In genomic region chr16:77787452-77787851, GRCh38 we compare ENCODE assay signal across 20 cellular contexts. TPM values are rescaled to one million over a fixed set of nuclear protein-coding genes. Genes with fewer than 3 reads are reported as not detected.
DNase-seq lines count a peak whose midpoint lies in the region; ATAC-seq, FAIRE-seq and TF ChIP-seq lines count a peak whose summit lies in the region.
"Had no signal": no experiment of that assay in that cellular context is flagged by ENCODE, and none has a peak within 500 bp of the region (broad histone marks: within the 10 kb centered on the region; RNA-seq: fewer than 3 reads in every experiment).

No MANE protein-coding gene starts in this region.

- H3K9me1 ChIP-seq in K562 (ENCODE audit: control insufficient read depth, insufficient read depth, low read length): no peaks in the 10 kb centered on the region

- no peaks in the 10 kb centered on the region for H3K79me2 ChIP-seq in K562 (ENCODE audit: control insufficient read depth, insufficient read depth, low read length)
- no peaks in the 10 kb centered on the region for H3K79me2 ChIP-seq in smooth muscle cell (ENCODE audit: low read depth)

- TF ChIP-seq POLR2A in K562 (conservative IDR thresholded peaks at IDR 0.05): no peak

- in situ Hi-C loops in K562 (cut with MboI): no loop called here

- H3F3A ChIP-seq in smooth muscle cell (ENCODE audit: low read depth): no peaks in the 10 kb centered on the region

- CTCF ChIA-PET in K562 (lab: Yijun Ruan, JAX; ENCODE audit: low intra/inter-chr PET ratio): no interaction called here

- H3K36me3 ChIP-seq in HUES6 (ENCODE audit: control insufficient read depth, insufficient read depth, low read length) (no peaks in the 10 kb centered on the region), K562 (ENCODE audit: control insufficient read depth, insufficient read depth, low read length) (no peaks in the 10 kb centered on the region), smooth muscle cell (ENCODE audit: low read depth) (no peaks in the 10 kb centered on the region)
- H3K36me3 ChIP-seq: MG63 had no signal

- POLR2A ChIA-PET in K562 (lab: Yijun Ruan, JAX): no interaction called here

- H4K20me1 ChIP-seq in K562 (replicated peaks; ENCODE audit: control insufficient read depth, insufficient read depth, low read length) (peaks cover 3% of the 10 kb centered on the region; the same call in 1 of the 2 replicates), smooth muscle cell (ENCODE audit: low read depth) (no peaks in the 10 kb centered on the region)

- no peak for TF ChIP-seq EP300 in K562 (IDR thresholded peaks at IDR 0.05; ENCODE audit: low read length)

- no peak for ATAC-seq in K562
- ATAC-seq in HG03039 (IDR thresholded peaks at IDR 0.05; ENCODE audit: unreplicated experiment): no peak

- no peak for TF ChIP-seq RAD21 in K562 (CRISPR knock-in tag; conservative IDR thresholded peaks at IDR 0.05 in 1 of 2, IDR thresholded peaks at IDR 0.05 in 1 of 2)

- H3K27me3 ChIP-seq in HUES6 (ENCODE audit: control insufficient read depth, insufficient read depth, low read length): peaks cover 44% of the 10 kb centered on the region
- H3K27me3 ChIP-seq in K562 (ENCODE audit: control insufficient read depth in 2 of 2, insufficient read depth in 2 of 2, low read length in 2 of 2): peaks cover 17 to 25% of the 10 kb centered on the region in 2 experiments; a peak in 3 of 5 replicates
- peaks cover 47% of the 10 kb centered on the region for H3K27me3 ChIP-seq in smooth muscle cell (ENCODE audit: low read depth)

- no peak for FAIRE-seq in K562 (lab: Jason Lieb, UNC)
- FAIRE-seq: GM12891, GM18507 had no signal

- H3K9me3 ChIP-seq in HUES6 (ENCODE audit: control insufficient read depth, insufficient read depth, low read depth, low read length): no peaks in the 10 kb centered on the region
- no peaks in the 10 kb centered on the region for H3K9me3 ChIP-seq in K562 (replicated peaks; ENCODE audit: control insufficient read depth, insufficient read depth, low read depth, low read length)
- peaks cover 2% of the 10 kb centered on the region for H3K9me3 ChIP-seq in iPS-18c (ENCODE audit: control insufficient read depth, insufficient read depth, low read length)
- H3K9me3 ChIP-seq in smooth muscle cell (replicated peaks; ENCODE audit: low read depth): no peaks in the 10 kb centered on the region
- H3K9me3 ChIP-seq: MG63 had no signal

- TF ChIP-seq CTCF in K562 (IDR thresholded peaks at IDR 0.05 in 2 of 3, conservative IDR thresholded peaks at IDR 0.05 in 1 of 3; ENCODE audit: insufficient read depth in 2 of 3, low read depth in 1 of 3, low read length in 3 of 3) (no peak), smooth muscle cell (IDR thresholded peaks at IDR 0.05; ENCODE audit: borderline replicate concordance, insufficient read depth, poor library complexity, severe bottlenecking) (no peak), GM20000 (IDR thresholded peaks at IDR 0.05; ENCODE audit: extremely low read depth, missing control alignments) (no peak)

- no peak overlapping the region for H2AFZ ChIP-seq in K562 (ENCODE audit: low read depth, low read length)
- no peak overlapping the region for H2AFZ ChIP-seq in smooth muscle cell (ENCODE audit: low read depth)

- H3K27ac ChIP-seq in HUES6 (ENCODE audit: low read depth, low read length) (no peak overlapping the region), K562 (ENCODE audit: extremely low read depth, low read depth, low read length) (no peak overlapping the region), smooth muscle cell (ENCODE audit: low read depth) (no peak overlapping the region)

- no TSS peak for BruUV-seq in K562 (replicated peaks; lab: Mats Ljungman, UMichigan)

- intact Hi-C loops in K562 (cut with micrococcal nuclease): no loop called here

- no peak overlapping the region for H3K9ac ChIP-seq in HUES6 (ENCODE audit: low read length)
- no peak overlapping the region for H3K9ac ChIP-seq in K562 (ENCODE audit: insufficient read depth in 1 of 2, low read depth in 2 of 2, low read length in 2 of 2)
- no peak overlapping the region for H3K9ac ChIP-seq in smooth muscle cell (ENCODE audit: low read depth)

- WGBS in K562 (ENCODE audit: insufficient coverage, low coverage, missing lambda C conversion rate): 0% methylated on average over 2 of the region's 2 CpGs
- 71% methylated on average over 2 of the region's 2 CpGs for WGBS in smooth muscle cell (ENCODE audit: low lambda C conversion rate)

- H3K4me3 ChIP-seq in HUES6 (ENCODE audit: low read depth, low read length) (peak overlapping the region; percentile 94; the same call in 1 of the 2 replicates), K562 (no peak overlapping the region), iPS-18c (ENCODE audit: insufficient read depth, low read depth, low read length) (peak overlapping the region; percentile 93; the same call in 1 of the 2 replicates), smooth muscle cell (no peak overlapping the region)
- H3K4me3 ChIP-seq: MG63 had no signal

- H3K4me1 ChIP-seq in HUES6 (ENCODE audit: control insufficient read depth, insufficient read depth, low read length) (peaks cover 20% of the 10 kb centered on the region), K562 (replicated peaks in 1 of 2; ENCODE audit: control insufficient read depth in 2 of 2, insufficient read depth in 2 of 2, low read length in 2 of 2) (peaks cover 0 to 8% of the 10 kb centered on the region in 2 experiments; a peak in 1 of 5 replicates), smooth muscle cell (ENCODE audit: low read depth) (peaks cover 10% of the 10 kb centered on the region)

- no peak overlapping the region for H3K4me2 ChIP-seq in K562 (ENCODE audit: insufficient read depth, low read length)
- peak overlapping the region; percentile 98 for H3K4me2 ChIP-seq in smooth muscle cell

- DNase-seq in K562 (ENCODE audit: extremely low read depth in 1 of 4, low spot score in 3 of 4) (no peak), smooth muscle cell (lab: John Stamatoyannopoulos, UW; ENCODE audit: unreplicated experiment) (no peak), anterior cingulate cortex (lab: John Stamatoyannopoulos, UW) (no peak), GM20000 (ENCODE audit: low spot score) (no peak)
- DNase-seq in effector CD4-positive, alpha-beta T cell: no peak
- DNase-seq: CD8-positive, alpha-beta memory T cell; DMS53; Kasumi-1; MG63; NCI-H1105; NCI-H1694; NCI-H510A; NCI-H774; OCI-M1; Right ventricle myocardium superior had no signal

TF ChIP-seq in K562, 482 proteins besides CTCF, POLR2A, EP300 and RAD21:
- TF ChIP-seq USF2 (CRISPR knock-in tag; IDR thresholded peaks at IDR 0.05): no peak
- no peak for TF ChIP-seq RHOXF2B (CRISPR knock-in tag; conservative IDR thresholded peaks at IDR 0.05)
- peak; percentile 53; the same call in 1 of the 2 replicates for TF ChIP-seq ESRRA (IDR thresholded peaks at IDR 0.05; ENCODE audit: borderline replicate concordance, low read depth)
- peak; percentile 51 for TF ChIP-seq RBM25 (IDR thresholded peaks at IDR 0.05; ENCODE audit: low read depth, low read length, severe bottlenecking)

RNA-seq across cellular contexts. Expression of gene VAT1L, which starts 0.9 kb away (rescaled TPM):
- not detected in 2 replicates for total RNA-seq in K562 (2011; cell fraction: chromatin; rRNA removed; ENCODE audit: low replicate concordance)
- not detected in 2 replicates for total RNA-seq in K562 (2011; cell fraction: nucleolus; rRNA removed)
- not detected in 2 replicates for total RNA-seq in K562 (2011; cell fraction: nucleoplasm; rRNA removed)
- total RNA-seq in K562 (2014; rRNA removed) (not detected in 2 replicates), K562 (2014; rRNA removed; fragmentation: Illumina TruSeq; extraction: Trizol) (not detected in 2 replicates), K562 (2015; rRNA removed; fragmentation: Illumina TruSeq; extraction: Trizol) (not detected in 2 replicates), K562 (2021) (0.20 TPM in 1 of 2 replicates, not detected in the other), smooth muscle cell (4.8 and 5.4 TPM in 2 replicates)
- polyA plus RNA-seq in K562 (2011; rRNA removed) (0.01 TPM in 1 of 2 replicates, not detected in the other), K562 (2014; fragmentation: Illumina TruSeq; extraction: Trizol) (not detected in 2 replicates), K562 (2014; fragmentation: Nextera tagmentation; extraction: Ambion mirVana) (not detected), K562 (2014; rRNA removed) (not detected in 2 replicates), smooth muscle cell (2.5 and 4.0 TPM in 2 replicates)
- polyA plus RNA-seq in K562 (2011; cell fraction: cytosol; rRNA removed): 0.01 TPM in 2 replicates
- polyA plus RNA-seq in K562 (2011; cell fraction: nucleus; rRNA removed): not detected in 2 replicates
- not detected in 2 replicates for polyA plus RNA-seq in K562 (2012)
- polyA minus RNA-seq in K562 (2011; rRNA and poly(A)+ RNA removed): not detected in 2 replicates
- not detected in 2 replicates for polyA minus RNA-seq in K562 (2011; cell fraction: cytosol; rRNA and poly(A)+ RNA removed)
- not detected in 2 replicates for polyA minus RNA-seq in K562 (2011; cell fraction: nucleus; rRNA and poly(A)+ RNA removed)
- total RNA-seq: CD8-positive, alpha-beta memory T cell had no signal
- polyA plus RNA-seq: CD8-positive, alpha-beta memory T cell had no signal

Comparison
In these comparisons a context has a peak if more than half of its experiments do, and no peak if none do; other contexts are left out.
1. H3K4me3 ChIP-seq: peak in HUES6 (single experiment) and iPS-18c (single experiment); none in K562 (single experiment) and smooth muscle cell (single experiment).